8 cellular contexts compared by ENCODE assay signal in the genomic region with DNA sequence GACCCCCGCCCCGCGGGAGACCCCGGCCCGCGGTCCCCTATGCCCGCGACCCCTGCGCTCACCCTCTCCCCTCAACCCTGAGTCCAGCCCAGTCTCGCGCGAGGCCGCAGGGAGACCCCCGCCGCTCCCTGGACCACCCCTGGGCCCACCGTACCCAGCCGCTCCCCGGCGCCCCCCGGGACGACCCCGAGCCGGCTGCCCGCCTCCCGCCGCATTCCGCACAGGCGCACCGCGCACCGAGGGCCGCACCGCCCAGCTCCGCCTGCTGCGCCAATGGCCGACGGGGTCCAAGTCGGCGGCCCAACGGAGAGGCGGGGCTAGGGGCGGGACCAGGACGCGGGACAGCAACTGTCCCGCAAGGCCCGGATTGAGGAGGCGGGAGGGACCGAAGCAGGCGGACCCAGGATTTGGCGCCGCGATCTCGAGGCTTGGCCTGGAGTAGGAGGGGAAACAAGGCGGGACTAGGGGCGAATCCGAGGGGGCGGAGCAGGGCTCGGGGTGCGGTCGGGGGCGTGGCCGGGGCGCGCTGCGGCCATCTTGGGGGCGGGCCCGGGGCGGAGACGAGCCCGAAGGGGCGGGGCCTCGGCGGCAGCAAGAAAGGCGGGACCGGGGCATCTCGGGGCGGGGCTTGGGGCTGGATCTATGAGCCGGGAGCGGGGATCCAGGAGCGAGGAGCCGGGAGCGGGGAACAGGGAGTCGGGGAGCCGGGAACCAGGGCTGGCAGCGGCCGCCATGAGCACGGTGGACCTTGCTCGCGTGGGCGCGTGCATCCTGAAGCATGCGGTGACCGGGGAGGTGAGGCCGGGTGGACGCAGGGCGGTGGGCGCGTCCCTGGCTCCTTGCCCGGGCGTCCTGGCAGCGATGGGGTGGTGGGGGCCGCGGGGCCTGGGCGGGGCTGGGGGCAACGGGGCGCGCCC.
DNase-seq lines count a peak whose midpoint lies in the region; ATAC-seq and FAIRE-seq lines count a peak whose summit lies in the region.

A gene with protein sequence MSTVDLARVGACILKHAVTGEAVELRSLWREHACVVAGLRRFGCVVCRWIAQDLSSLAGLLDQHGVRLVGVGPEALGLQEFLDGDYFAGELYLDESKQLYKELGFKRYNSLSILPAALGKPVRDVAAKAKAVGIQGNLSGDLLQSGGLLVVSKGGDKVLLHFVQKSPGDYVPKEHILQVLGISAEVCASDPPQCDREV (plus strand): TSS at position 624 of the 917 bp plus-strand sequence. CDS start 109 bp downstream, at position 733.

- peak; percentile 53 for ATAC-seq in GM21367 (IDR thresholded peaks at IDR 0.05; ENCODE audit: unreplicated experiment)
- peak; percentile 71 for ATAC-seq in effector memory CD8-positive, alpha-beta T cell (replicated peaks)

- H3K4me1 Mint-ChIP-seq in effector memory CD8-positive, alpha-beta T cell (ENCODE audit: low read depth in 2 of 2), result peaks cover 15 to 23% of the 10 kb centered on the region in 2 donors

- peak within 1 kb of the TSS; percentile 84 for H3K4me3 ChIP-seq in NT2/D1 (ENCODE audit: insufficient read length, low read depth)

- peaks cover 18% of the 10 kb centered on the region for H3K36me3 Mint-ChIP-seq in effector memory CD8-positive, alpha-beta T cell (ENCODE audit: insufficient read depth)

- peaks cover 12% of the 10 kb centered on the region; the same call in 1 of the 2 replicates for H3K9me3 ChIP-seq in NT2/D1 (ENCODE audit: insufficient read depth, low read length)

- H3K4me1 ChIP-seq in NT2/D1 (ENCODE audit: insufficient read depth, insufficient read length), result peaks cover 3% of the 10 kb centered on the region

- peak; percentile 93 for FAIRE-seq in HTR-8/SVneo (lab: Jason Lieb, UNC)

- peak; percentile 98 for DNase-seq in COR-L47 (lab: John Stamatoyannopoulos, UW)
- peak; percentile 95 for DNase-seq in HTR-8/SVneo (ENCODE audit: insufficient read length, low spot score)
- peak; percentile 88 for DNase-seq in NT2/D1 (ENCODE audit: low read depth, low spot score)
- DNase-seq in activated CD8-positive, alpha-beta memory T cell treated with anti-CD3 and anti-CD28 coated beads for 48 hours (ENCODE audit: low read depth in 2 of 3, low spot score in 2 of 3), result peak; percentile 96 to 98 (median 98)
- peak; percentile 97 to 98 (median 97) for DNase-seq in effector memory CD8-positive, alpha-beta T cell
- DNase-seq in medulla oblongata (ENCODE audit: extremely low spot score), result peak; percentile 99
- DNase-seq in stimulated activated CD4-positive, alpha-beta T cell treated with anti-CD3 and anti-CD28 coated beads, TNF-alpha, amount 100 ng/mL, for 48 hours (ENCODE audit: low read depth in 3 of 3), result peak; percentile 97 to 98 (median 97)

- peak within 1 kb of the TSS; percentile 91 for H3K9ac ChIP-seq in NT2/D1 (ENCODE audit: insufficient read length, low read depth)

- H3K4me3 Mint-ChIP-seq in effector memory CD8-positive, alpha-beta T cell, result peak within 1 kb of the TSS; percentile 84 to 92

- H3K36me3 ChIP-seq in NT2/D1 (ENCODE audit: insufficient read depth, insufficient read length, low read length), result peaks cover 12% of the 10 kb centered on the region

- H3K9me3 Mint-ChIP-seq in effector memory CD8-positive, alpha-beta T cell, result no peaks in the 10 kb centered on the region

- no peaks in the 10 kb centered on the region for H3K27me3 Mint-ChIP-seq in effector memory CD8-positive, alpha-beta T cell

- peak within 1 kb of the TSS; percentile 96 to 99 for H3K27ac Mint-ChIP-seq in effector memory CD8-positive, alpha-beta T cell

- no peaks in the 10 kb centered on the region for H3K27me3 ChIP-seq in NT2/D1 (ENCODE audit: insufficient read depth, insufficient read length)

Comparison
In these comparisons a context has a peak if more than half of its experiments do, and no peak if none do; other contexts are left out.
1. Peak in every context shown above with its lines: DNase-seq, ATAC-seq and H3K4me3 ChIP-seq.